In genomic region chr18:79258447-79258846, GRCh38 we compare ENCODE assay signal across 11 cellular contexts.
DNase-seq lines count a peak whose midpoint lies in the region; ATAC-seq and FAIRE-seq lines count a peak whose summit lies in the region.
"Had no signal": no experiment of that assay in that cellular context is flagged by ENCODE, and none has a peak within 500 bp of the region (broad histone marks: within the 10 kb centered on the region; RNA-seq: fewer than 3 reads in every experiment).

No MANE protein-coding gene starts in this region.

- ATAC-seq in GM19468 (IDR thresholded peaks at IDR 0.05; ENCODE audit: extremely low read depth, unreplicated experiment): peak; percentile 94
- peak; percentile 58 for ATAC-seq in HG03108 (IDR thresholded peaks at IDR 0.05; ENCODE audit: unreplicated experiment)
- ATAC-seq: activated CD8-positive, alpha-beta T cell treated with anti-CD3 and anti-CD28 coated beads, Interleukin-2, amount 10 ng/mL, durations not matched to agents 7 days and 5 days had no signal

- peak; percentile 37 for DNase-seq in GM18507 (ENCODE audit: extremely low spot score, insufficient read length, low read depth)
- DNase-seq in germinal center (ENCODE audit: low spot score): peak; percentile 23
- DNase-seq in iPS-NIHi7 (ENCODE audit: extremely low spot score): no peak
- DNase-seq in NCI-H2029 treated with DMSO at 0.1 percent for 48 hours (lab: John Stamatoyannopoulos, UW): no peak
- no peak for DNase-seq in stimulated activated CD4-positive, alpha-beta T cell treated with anti-CD3 and anti-CD28 coated beads, Interleukin-2, amount 100 ng/mL, for 24 hours
- DNase-seq: activated CD8-positive, alpha-beta T cell treated with anti-CD3 and anti-CD28 coated beads, Interleukin-2, amount 10 ng/mL, durations not matched to agents 7 days and 5 days; hypothalamus; mesendoderm; NCI-H2227 treated with DMSO at 0.1 percent for 48 hours had no signal

- FAIRE-seq in GM18507 (lab: Jason Lieb, UNC): peak; percentile 89

Comparison
In these comparisons a context has a peak if more than half of its experiments do, and no peak if none do; other contexts are left out.
1. DNase-seq: peak in GM18507 (single experiment) and germinal center (single experiment); none in iPS-NIHi7 (single experiment), NCI-H2029 treated with DMSO at 0.1 percent for 48 hours (single experiment) and stimulated activated CD4-positive, alpha-beta T cell treated with anti-CD3 and anti-CD28 coated beads, Interleukin-2, amount 100 ng/mL, for 24 hours (0 of 2).